ENCODE assay signal across 8 cellular contexts in the genomic region with DNA sequence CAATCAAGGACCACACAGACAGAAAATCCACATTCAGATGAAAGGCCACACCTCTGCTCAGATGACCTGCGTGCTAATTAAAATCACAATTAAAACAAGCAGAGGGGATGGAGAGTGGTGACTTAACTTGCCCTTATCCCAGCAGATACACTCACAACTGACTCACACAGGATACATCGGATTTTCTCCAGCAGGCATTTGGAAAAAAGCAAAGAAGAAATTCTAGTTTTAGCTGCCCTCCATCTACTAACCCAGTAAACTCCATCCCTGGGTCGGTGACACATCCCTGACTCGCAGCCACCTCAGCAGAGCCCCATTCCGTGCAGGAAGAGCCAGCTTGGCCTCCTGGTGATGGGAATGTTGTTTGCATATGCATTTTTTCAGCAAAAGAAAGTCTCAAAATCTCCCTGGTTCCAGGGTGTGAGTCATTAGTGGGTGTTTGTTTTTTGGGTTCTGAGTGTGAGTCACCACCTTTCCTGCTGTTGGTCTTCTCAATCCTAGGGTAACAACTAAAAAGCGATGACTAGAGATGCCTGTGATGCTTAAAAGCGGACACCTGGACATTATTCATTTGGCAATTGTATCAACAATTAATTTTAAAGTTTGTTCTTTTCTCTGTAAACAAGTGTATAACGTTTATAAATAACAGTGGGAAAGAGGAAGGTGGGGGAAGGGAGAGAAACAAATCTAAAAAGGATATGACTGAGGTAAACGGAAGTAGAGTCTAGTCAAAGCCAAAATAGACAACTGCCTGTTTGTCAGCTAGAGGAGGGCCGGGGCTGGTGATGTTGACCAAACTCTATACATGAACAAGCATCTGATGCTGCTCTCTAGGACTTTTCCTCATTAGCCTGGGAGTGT. TPM values are rescaled to one million over a fixed set of nuclear protein-coding genes. Genes with fewer than 3 reads are reported as not detected.
DNase-seq lines count a peak whose midpoint lies in the region; ATAC-seq and TF ChIP-seq lines count a peak whose summit lies in the region.

No MANE protein-coding gene starts in this region.

- H3K27ac Mint-ChIP-seq in CD4-positive, alpha-beta memory T cell, result peak overlapping the region; percentile 83 to 98 (median 92)
- peak overlapping the region; percentile 90 to 93 for H3K27ac Mint-ChIP-seq in natural killer cell

- peak; percentile 15 to 59 (median 29) for DNase-seq in CD4-positive, alpha-beta memory T cell
- DNase-seq in GM20000 (ENCODE audit: low spot score) (peak; percentile 28), fibroblast of gingiva (ENCODE audit: low read depth) (peak; percentile 93), natural killer cell (no peak), DMS153 (lab: John Stamatoyannopoulos, UW) (no peak), NCI-H2196 (lab: John Stamatoyannopoulos, UW; ENCODE audit: unreplicated experiment) (no peak)
- peak; percentile 35 for DNase-seq in Jurkat, Clone E6-1 (ENCODE audit: low read depth, low spot score)
- peak; percentile 18 for DNase-seq in activated CD8-positive, alpha-beta memory T cell treated with anti-CD3 and anti-CD28 coated beads, Interleukin-2, amount 50 U/mL, for 4 hours

- POLR2A ChIA-PET in CD4-positive, alpha-beta memory T cell (lab: Charles Lee; ENCODE audit: partially characterized antibody), result interaction anchor here (1.1 to 3.5 kb wide), 4 partner anchors 49 to 99 kb away, joined by 3 to 33 read pairs (median 6); partner anchors contain the start of gene SLC4A7

- intact Hi-C loops in CD4-positive, alpha-beta memory T cell (cut with micrococcal nuclease), result loop anchor here (2.0 to 5.0 kb wide), 2 partner anchors 49 to 58 kb away; partner anchors contain the start of gene SLC4A7
- intact Hi-C loops in natural killer cell (cut with micrococcal nuclease), result no loop called here

- H3K36me3 ChIP-seq in CD4-positive, alpha-beta memory T cell (ENCODE audit: insufficient read depth, low read length), result no peaks in the 10 kb centered on the region

- peaks cover 15 to 27% (median 21%) of the 10 kb centered on the region in 4 donors for H3K4me1 Mint-ChIP-seq in CD4-positive, alpha-beta memory T cell
- H3K4me1 Mint-ChIP-seq in natural killer cell, result peaks cover 11% of the 10 kb centered on the region in 2 donors

- no peak overlapping the region for H3K27ac ChIP-seq in CD4-positive, alpha-beta memory T cell (ENCODE audit: low read depth, low read length)

- peak; percentile 84 to 88 (median 85) for ATAC-seq in natural killer cell

- no peaks in the 10 kb centered on the region for H3K36me3 Mint-ChIP-seq in CD4-positive, alpha-beta memory T cell
- no peaks in the 10 kb centered on the region for H3K36me3 Mint-ChIP-seq in natural killer cell

- H3K27me3 Mint-ChIP-seq in CD4-positive, alpha-beta memory T cell, result no peaks in the 10 kb centered on the region
- no peaks in the 10 kb centered on the region for H3K27me3 Mint-ChIP-seq in natural killer cell (ENCODE audit: low read depth in 2 of 2)

- H3K4me3 ChIP-seq in CD4-positive, alpha-beta memory T cell (ENCODE audit: low read length in 2 of 2), result peak overlapping the region in 1 of 2 donors; percentile 37
- H3K4me3 ChIP-seq in Jurkat, Clone E6-1 (ENCODE audit: low read length), result no peak overlapping the region

- H3K4me1 ChIP-seq in CD4-positive, alpha-beta memory T cell (ENCODE audit: insufficient read depth, low read length), result peaks cover 24% of the 10 kb centered on the region

- H3K4me3 Mint-ChIP-seq in CD4-positive, alpha-beta memory T cell, result peak overlapping the region; percentile 15 to 78 (median 72)
- H3K4me3 Mint-ChIP-seq in natural killer cell, result peak overlapping the region; percentile 75

- H3K9me3 ChIP-seq in CD4-positive, alpha-beta memory T cell (ENCODE audit: control insufficient read depth in 1 of 2, low read length in 2 of 2), result no peaks in the 10 kb centered on the region

- H3K9me3 Mint-ChIP-seq in CD4-positive, alpha-beta memory T cell, result no peaks in the 10 kb centered on the region
- H3K9me3 Mint-ChIP-seq in natural killer cell, result no peaks in the 10 kb centered on the region

- CTCF ChIA-PET in CD4-positive, alpha-beta memory T cell (lab: Charles Lee; ENCODE audit: partially characterized antibody), result no interaction called here

- H3K27me3 ChIP-seq in CD4-positive, alpha-beta memory T cell (ENCODE audit: insufficient read depth, low read length), result no peaks in the 10 kb centered on the region

- no peak for TF ChIP-seq CTCF in GM20000 (IDR thresholded peaks at IDR 0.05; ENCODE audit: extremely low read depth, missing control alignments)
- TF ChIP-seq CTCF in natural killer cell (IDR thresholded peaks at IDR 0.05), result no peak

RNA-seq across cellular contexts. Expression of gene SLC4A7, which starts 49.8 kb away (rescaled TPM):
- total RNA-seq in CD4-positive, alpha-beta memory T cell, result 100 to 1,000 TPM in 1 of 2 experiments, 10 to 100 TPM in 1; 98.5 to 103 TPM
- polyA plus RNA-seq in CD4-positive, alpha-beta memory T cell, result 10 to 100 TPM; 12.7 to 23.4 TPM
- polyA plus RNA-seq in Jurkat, Clone E6-1 (2012; ENCODE audit: insufficient read depth, insufficient read length), result 19.0 TPM
- 10 to 100 TPM; 36.4 to 48.0 (median 41.3) TPM for total RNA-seq in natural killer cell

Comparison
In these comparisons a context has a peak if more than half of its experiments do, and no peak if none do; other contexts are left out.
1. DNase-seq: peak in CD4-positive, alpha-beta memory T cell (5 of 5), GM20000 (single experiment), Jurkat, Clone E6-1 (single experiment), activated CD8-positive, alpha-beta memory T cell treated with anti-CD3 and anti-CD28 coated beads, Interleukin-2, amount 50 U/mL, for 4 hours (single experiment) and fibroblast of gingiva (single experiment); none in natural killer cell (single experiment), DMS153 (single experiment) and NCI-H2196 (single experiment).